ENCODE assay signal across 28 cellular contexts in the genomic region with DNA sequence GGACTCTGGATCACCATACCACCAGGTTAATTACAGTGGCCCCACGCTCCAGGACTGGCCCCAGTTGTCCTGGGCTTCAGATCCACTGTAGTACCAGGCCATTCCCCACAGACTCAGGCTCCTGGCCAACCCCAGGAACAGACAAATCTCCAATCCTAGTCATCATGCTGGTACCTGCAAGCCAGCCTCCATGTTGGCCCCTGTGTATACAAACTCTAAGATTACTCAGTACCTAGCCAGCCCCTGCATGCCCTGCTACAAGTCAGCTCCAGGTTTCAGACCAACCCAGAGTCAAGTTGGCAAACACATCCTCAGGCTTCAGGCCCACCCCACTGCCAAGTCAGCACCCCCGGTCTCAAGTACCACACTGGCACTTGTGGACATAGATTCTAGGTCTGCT.
DNase-seq lines count a peak whose midpoint lies in the region; ATAC-seq, FAIRE-seq and TF ChIP-seq lines count a peak whose summit lies in the region.
"Had no signal": no experiment of that assay in that cellular context is flagged by ENCODE, and none has a peak within 500 bp of the region (broad histone marks: within the 10 kb centered on the region; RNA-seq: fewer than 3 reads in every experiment).

No MANE protein-coding gene starts in this region.

- no peak for FAIRE-seq in bronchial epithelial cell (lab: Jason Lieb, UNC)
- FAIRE-seq: A204.1, GM12878, GM12892, GM18507, GM19239 had no signal

- H4K20me1 ChIP-seq in osteoblast (ENCODE audit: insufficient read depth, low read length), result no peaks in the 10 kb centered on the region

- H2AFZ ChIP-seq in trophoblast cell (ENCODE audit: insufficient read depth, low read length, poor library complexity) (no peak overlapping the region), osteoblast (ENCODE audit: low read length) (no peak overlapping the region)

- H3K4me3 ChIP-seq in bronchial epithelial cell (ENCODE audit: low read depth, low read length) (no peak overlapping the region), epithelial cell of esophagus (ENCODE audit: low read length) (no peak overlapping the region), trophoblast cell (ENCODE audit: low read depth, low read length) (no peak overlapping the region), osteoblast (ENCODE audit: insufficient read depth, low read length) (no peak overlapping the region), upper lobe of right lung (no peak overlapping the region)
- H3K4me3 ChIP-seq: BLaER1, GM12878 had no signal

- no peak overlapping the region for H3K14ac ChIP-seq in trophoblast cell (ENCODE audit: low read length)

- H3K23ac ChIP-seq in trophoblast cell (ENCODE audit: low read length), result no peak overlapping the region

- H2AK5ac ChIP-seq in trophoblast cell (ENCODE audit: low read length), result no peak overlapping the region

- H2BK12ac ChIP-seq in trophoblast cell (ENCODE audit: low read length), result no peak overlapping the region

- no peaks in the 10 kb centered on the region for H3K4me1 ChIP-seq in trophoblast cell (ENCODE audit: control insufficient read depth in 1 of 2, insufficient read depth in 2 of 2, low read length in 2 of 2)
- no peaks in the 10 kb centered on the region for H3K4me1 ChIP-seq in osteoblast (ENCODE audit: insufficient read depth, low read length)
- no peaks in the 10 kb centered on the region for H3K4me1 ChIP-seq in upper lobe of right lung
- H3K4me1 ChIP-seq: BE2C, BLaER1 had no signal

- H4K12ac ChIP-seq in trophoblast cell (ENCODE audit: low read depth, low read length), result no peak overlapping the region

- DNase-seq in bronchial epithelial cell (ENCODE audit: low read depth) (peak; percentile 88), epithelial cell of esophagus (ENCODE audit: low read depth) (peak; percentile 86), trophoblast cell (peak; percentile 29 to 55), osteoblast (ENCODE audit: insufficient read length, low spot score, missing footprints) (no peak), upper lobe of right lung (no peak)
- DNase-seq: 8988T; ACHN; BE2C; C1 segment of cervical spinal cord; CD4-positive, alpha-beta memory T cell; CD4-positive, CD25-positive, alpha-beta regulatory T cell; CD8-positive, alpha-beta memory T cell; COR-L47; DMS 273 treated with DMSO at 0.1 percent for 48 hours; DMS153; DMS53; DMS79; DND-41; EL; GDM1 had no signal

- TF ChIP-seq CTCF in bronchial epithelial cell (IDR thresholded peaks at IDR 0.05; ENCODE audit: insufficient read depth, low read length, severe bottlenecking) (no peak), epithelial cell of esophagus (IDR thresholded peaks at IDR 0.05; ENCODE audit: insufficient read depth, low read depth, low read length, missing control alignments) (no peak), osteoblast (IDR thresholded peaks at IDR 0.05; ENCODE audit: extremely low read depth, low read depth, low read length) (no peak), upper lobe of right lung (IDR thresholded peaks at IDR 0.05) (no peak)

- no peaks in the 10 kb centered on the region for H3K27me3 ChIP-seq in bronchial epithelial cell (ENCODE audit: control insufficient read depth, insufficient read depth, low read length)
- no peaks in the 10 kb centered on the region for H3K27me3 ChIP-seq in trophoblast cell (ENCODE audit: insufficient read depth, low read length)
- H3K27me3 ChIP-seq in osteoblast (ENCODE audit: insufficient read depth, low read length), result no peaks in the 10 kb centered on the region
- H3K27me3 ChIP-seq in upper lobe of right lung, result no peaks in the 10 kb centered on the region
- H3K27me3 ChIP-seq: BE2C had no signal

- H3K36me3 ChIP-seq in bronchial epithelial cell (ENCODE audit: control insufficient read depth, insufficient read depth, low read length) (no peaks in the 10 kb centered on the region), trophoblast cell (ENCODE audit: control insufficient read depth in 1 of 2, insufficient read depth in 2 of 2, low read length in 2 of 2) (no peaks in the 10 kb centered on the region), osteoblast (ENCODE audit: insufficient read depth, low read length) (no peaks in the 10 kb centered on the region), upper lobe of right lung (no peaks in the 10 kb centered on the region)
- H3K36me3 ChIP-seq: BE2C, BLaER1 had no signal

- intact Hi-C loops in upper lobe of right lung (cut with DNase I), result no loop called here

- H3K9me3 ChIP-seq in trophoblast cell (ENCODE audit: insufficient read depth, low read depth, low read length) (peaks cover 9% of the 10 kb centered on the region), osteoblast (ENCODE audit: low read depth, low read length) (no peaks in the 10 kb centered on the region), upper lobe of right lung (no peaks in the 10 kb centered on the region)
- H3K9me3 ChIP-seq: BE2C had no signal

- peak; percentile 84 for ATAC-seq in esophagus mucosa
- ATAC-seq in upper lobe of right lung, result no peak
- ATAC-seq in GM18907 (IDR thresholded peaks at IDR 0.05; ENCODE audit: unreplicated experiment), result no peak
- ATAC-seq: GM12878 had no signal

- no peak overlapping the region for H4K91ac ChIP-seq in trophoblast cell (ENCODE audit: low read depth, low read length)

- H3K18ac ChIP-seq in trophoblast cell (ENCODE audit: low read length), result no peak overlapping the region

- H3K27ac ChIP-seq in trophoblast cell (ENCODE audit: low read depth, low read length), result no peak overlapping the region
- no peak overlapping the region for H3K27ac ChIP-seq in osteoblast (ENCODE audit: low read depth, low read length)
- no peak overlapping the region for H3K27ac ChIP-seq in upper lobe of right lung
- H3K27ac ChIP-seq: BLaER1 had no signal

- H2BK120ac ChIP-seq in trophoblast cell (ENCODE audit: insufficient read depth, low read length, poor library complexity), result no peak overlapping the region

- H3K9ac ChIP-seq in trophoblast cell (ENCODE audit: low read length), result no peak overlapping the region
- H3K9ac ChIP-seq: BLaER1 had no signal

- no peak overlapping the region for H3K4ac ChIP-seq in trophoblast cell (ENCODE audit: low read depth, low read length)

- H2BK5ac ChIP-seq in trophoblast cell (ENCODE audit: low read depth, low read length, poor library complexity), result no peak overlapping the region

- WGBS in trophoblast cell (ENCODE audit: extremely low coverage, insufficient coverage, insufficient read length), result no CpG with 5 or more reads among the region's 2 CpGs

- H3K4me2 ChIP-seq in trophoblast cell (ENCODE audit: low read length), result no peak overlapping the region
- H3K4me2 ChIP-seq in osteoblast (ENCODE audit: insufficient read depth, low read length), result no peak overlapping the region
- H3K4me2 ChIP-seq: BLaER1 had no signal

- H4K8ac ChIP-seq in trophoblast cell (ENCODE audit: low read depth, low read length), result no peak overlapping the region

- H3K79me1 ChIP-seq in trophoblast cell (ENCODE audit: low read length), result no peaks in the 10 kb centered on the region

- H3K79me2 ChIP-seq in trophoblast cell (ENCODE audit: control insufficient read depth, insufficient read depth, low read length, poor library complexity) (no peaks in the 10 kb centered on the region), osteoblast (ENCODE audit: insufficient read depth, low read length) (no peaks in the 10 kb centered on the region)

Comparison
In these comparisons a context has a peak if more than half of its experiments do, and no peak if none do; other contexts are left out.
1. DNase-seq: peak in bronchial epithelial cell (single experiment), epithelial cell of esophagus (single experiment) and trophoblast cell (2 of 2); none in osteoblast (single experiment) and upper lobe of right lung (single experiment).